In the genomic region with DNA sequence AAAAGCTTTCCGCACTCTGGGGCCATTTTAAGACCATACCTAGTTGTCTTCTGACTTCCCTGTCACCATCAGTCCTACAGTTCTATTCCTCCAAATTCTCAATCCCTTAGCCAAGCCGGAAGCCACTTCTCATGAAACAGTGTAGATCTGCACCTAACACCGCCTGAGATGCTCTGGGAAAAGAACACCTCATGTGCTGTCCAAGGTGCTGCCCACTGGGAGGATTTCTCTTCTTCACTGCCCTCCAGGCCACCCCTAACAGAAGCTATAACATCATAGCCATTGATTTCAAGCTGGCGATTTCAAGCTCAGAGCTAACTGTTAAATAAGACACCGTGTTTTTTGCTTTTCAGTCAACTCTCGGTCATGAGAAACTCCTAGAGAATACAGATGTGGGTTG, we compare ENCODE assay signal across 20 cellular contexts.
"Had no signal": no experiment of that assay in that cellular context is flagged by ENCODE, and none has a peak within 500 bp of the region (broad histone marks: within the 10 kb centered on the region; RNA-seq: fewer than 3 reads in every experiment).

No MANE protein-coding gene starts in this region.

- DNase-seq: activated CD4-positive, alpha-beta T cell treated with anti-CD3 and anti-CD28 coated beads for 48 hours; activated CD4-positive, CD25-positive, alpha-beta regulatory T cell; activated CD8-positive, alpha-beta T cell treated with anti-CD3 and anti-CD28 coated beads for 36 hours; activated naive CD4-positive, alpha-beta T cell treated with Interleukin-2 at 50 U/mL for 16 hours; activated T-cell treated with anti-CD3 and anti-CD28 coated beads, Interleukin-2, amount 50 U/mL, for 1 hour; anterior cingulate cortex; central memory CD4-positive, alpha-beta T cell; dorsolateral prefrontal cortex; erythroblast; gastrocnemius medialis; heart left ventricle; lower lobe of right lung; retina; stimulated activated naive B cell treated with anti-CD40 and anti-IgM and Interleukin-4, amounts not matched to agents 10 μg/mL and 1 μg/mL and 100 μg/mL, for 72 hours; T-cell; upper lobe of left lung had no signal

- H3K27me3 Mint-ChIP-seq: activated CD8-positive, alpha-beta T cell treated with anti-CD3 and anti-CD28 coated beads for 36 hours; stimulated activated naive B cell treated with anti-CD40 and anti-IgM and Interleukin-4, amounts not matched to agents 10 μg/mL and 1 μg/mL and 100 μg/mL, for 72 hours; T-cell had no signal

- H3K4me1 Mint-ChIP-seq: mesothelial cell of epicardium; stimulated activated naive B cell treated with anti-CD40 and anti-IgM and Interleukin-4, amounts not matched to agents 10 μg/mL and 1 μg/mL and 100 μg/mL, for 72 hours; T-cell had no signal

- H3K9me3 Mint-ChIP-seq: activated CD8-positive, alpha-beta T cell treated with anti-CD3 and anti-CD28 coated beads for 36 hours; activated T-helper 2 cell treated with anti-CD3 and anti-CD28 coated beads, Interferon-gamma antibody, Interleukin-2, Interleukin-4, amounts not matched to agents 10 μg/mL and 5 μg/mL and 100 μg/mL, durations not matched to agents 14 hours and 24 hours and 36 hours; mesothelial cell of epicardium had no signal

- H3K27me3 ChIP-seq: dorsolateral prefrontal cortex, gastrocnemius medialis, heart left ventricle, upper lobe of left lung had no signal

- H3K36me3 ChIP-seq: gastrocnemius medialis, heart left ventricle, lower lobe of right lung, thoracic aorta, upper lobe of left lung had no signal

- H3K4me1 ChIP-seq: gastrocnemius medialis, heart left ventricle, lower lobe of right lung, upper lobe of left lung had no signal

- H3K4me3 Mint-ChIP-seq: activated CD8-positive, alpha-beta T cell treated with anti-CD3 and anti-CD28 coated beads for 36 hours; brain; mesothelial cell of epicardium; stimulated activated naive B cell treated with anti-CD40 and anti-IgM and Interleukin-4, amounts not matched to agents 10 μg/mL and 1 μg/mL and 100 μg/mL, for 72 hours; T-cell had no signal

- H3K36me3 Mint-ChIP-seq: brain; mesothelial cell of epicardium; stimulated activated naive B cell treated with anti-CD40 and anti-IgM and Interleukin-4, amounts not matched to agents 10 μg/mL and 1 μg/mL and 100 μg/mL, for 72 hours; T-cell had no signal

- H3K4me3 ChIP-seq: dorsolateral prefrontal cortex, gastrocnemius medialis, heart left ventricle, lower lobe of right lung, thoracic aorta, upper lobe of left lung had no signal

- ATAC-seq: activated CD8-positive, alpha-beta T cell treated with anti-CD3 and anti-CD28 coated beads for 36 hours; gastrocnemius medialis; heart left ventricle; lower lobe of right lung; stimulated activated naive B cell treated with anti-CD40 and anti-IgM and Interleukin-4, amounts not matched to agents 10 μg/mL and 1 μg/mL and 100 μg/mL, for 72 hours; T-cell had no signal

- H3K27ac ChIP-seq: dorsolateral prefrontal cortex, gastrocnemius medialis, heart left ventricle, lower lobe of right lung, thoracic aorta, upper lobe of left lung had no signal

- H3K9me3 ChIP-seq: gastrocnemius medialis, heart left ventricle, lower lobe of right lung, thoracic aorta, upper lobe of left lung had no signal

- H3K27ac Mint-ChIP-seq: activated CD8-positive, alpha-beta T cell treated with anti-CD3 and anti-CD28 coated beads for 36 hours; activated T-helper 2 cell treated with anti-CD3 and anti-CD28 coated beads, Interferon-gamma antibody, Interleukin-2, Interleukin-4, amounts not matched to agents 10 μg/mL and 5 μg/mL and 100 μg/mL, durations not matched to agents 14 hours and 24 hours and 36 hours; brain; mesothelial cell of epicardium; stimulated activated naive B cell treated with anti-CD40 and anti-IgM and Interleukin-4, amounts not matched to agents 10 μg/mL and 1 μg/mL and 100 μg/mL, for 72 hours; T-cell had no signal
